1 cellular context compared by ENCODE assay signal in genomic region chr1:2496746-2497145, GRCh38.
TF ChIP-seq lines count a peak whose summit lies in the region.

No MANE protein-coding gene starts in this region.

TF ChIP-seq in K562, 482 proteins besides CTCF, POLR2A, EP300 and RAD21:
- TF ChIP-seq UBTF (IDR thresholded peaks at IDR 0.05; ENCODE audit: borderline replicate concordance in 1 of 2, low read depth in 2 of 2, low read length in 2 of 2) (0 out of 4 replicates have a peak, but pooled peaks of 1 of the 2 experiments have one; percentile 5), ZNF146 (CRISPR knock-in tag; IDR thresholded peaks at IDR 0.05; ENCODE audit: unreplicated experiment) (no peak), MEF2A (IDR thresholded peaks at IDR 0.05; ENCODE audit: control insufficient read depth, low read depth, low read length) (no peak), ZBTB12 (CRISPR knock-in tag; IDR thresholded peaks at IDR 0.05) (no peak), ARID1B (IDR thresholded peaks at IDR 0.05) (no peak), TCF3 (CRISPR knock-in tag; IDR thresholded peaks at IDR 0.05) (no peak)
